In genomic region chr5:109740329-109740728, GRCh38 we compare ENCODE assay signal across 8 cellular contexts. TPM values are rescaled to one million over a fixed set of nuclear protein-coding genes. Genes with fewer than 3 reads are reported as not detected.
DNase-seq lines count a peak whose midpoint lies in the region; ATAC-seq and TF ChIP-seq lines count a peak whose summit lies in the region.

No MANE protein-coding gene starts in this region.

- H3K36me3 ChIP-seq in CD8-positive, alpha-beta T cell (ENCODE audit: insufficient read depth, low read length) = no peaks in the 10 kb centered on the region

- intact Hi-C loops in CD8-positive, alpha-beta T cell (cut with DNase I, micrococcal nuclease) = no loop called here

- no peaks in the 10 kb centered on the region for H3K9me3 Mint-ChIP-seq in CD8-positive, alpha-beta T cell

- peaks cover 70% of the 10 kb centered on the region for H3K36me3 Mint-ChIP-seq in CD8-positive, alpha-beta T cell

- no peak for ATAC-seq in CD8-positive, alpha-beta T cell
- ATAC-seq in GM19455 (IDR thresholded peaks at IDR 0.05; ENCODE audit: unreplicated experiment) (peak; percentile 82), HG03442 (IDR thresholded peaks at IDR 0.05; ENCODE audit: unreplicated experiment) (peak; percentile 95)

- peaks cover 17% of the 10 kb centered on the region for H3K4me1 ChIP-seq in CD8-positive, alpha-beta T cell (ENCODE audit: insufficient read depth, low read length)

- DNase-seq in CD8-positive, alpha-beta T cell = no peak
- DNase-seq in choroid plexus epithelial cell (ENCODE audit: low read depth) = peak; percentile 49
- peak; percentile 26 for DNase-seq in retinal pigment epithelial cell (ENCODE audit: low read depth)
- no peak for DNase-seq in NCI-H1105 (lab: John Stamatoyannopoulos, UW)
- no peak for DNase-seq in HuH-7.5 (ENCODE audit: low spot score)
- DNase-seq in activated CD8-positive, alpha-beta memory T cell treated with anti-CD3 and anti-CD28 coated beads, Interleukin-2, amount 50 U/mL, for 48 hours = no peak

- H3K4me3 ChIP-seq in CD8-positive, alpha-beta T cell (ENCODE audit: low read depth, low read length) = no peak overlapping the region
- H3K4me3 ChIP-seq in choroid plexus epithelial cell (ENCODE audit: low read depth, low read length) = no peak overlapping the region
- H3K4me3 ChIP-seq in retinal pigment epithelial cell (ENCODE audit: low read length) = no peak overlapping the region

- no peak overlapping the region for H3K27ac ChIP-seq in CD8-positive, alpha-beta T cell (ENCODE audit: low read depth, low read length)

- POLR2A ChIA-PET in CD8-positive, alpha-beta T cell (lab: Charles Lee) = no interaction called here

- TF ChIP-seq CTCF in CD8-positive, alpha-beta T cell (IDR thresholded peaks at IDR 0.05) = no peak
- TF ChIP-seq CTCF in choroid plexus epithelial cell (conservative IDR thresholded peaks at IDR 0.05; ENCODE audit: low read depth, low read length) (no peak), retinal pigment epithelial cell (conservative IDR thresholded peaks at IDR 0.05; ENCODE audit: low read depth, low read length) (no peak)

- no peaks in the 10 kb centered on the region for H3K27me3 Mint-ChIP-seq in CD8-positive, alpha-beta T cell (ENCODE audit: low read depth)

- H3K27me3 ChIP-seq in CD8-positive, alpha-beta T cell (ENCODE audit: insufficient read depth, low read length) = no peaks in the 10 kb centered on the region

- peak overlapping the region; percentile 65 for H3K27ac Mint-ChIP-seq in CD8-positive, alpha-beta T cell

- H3K4me3 Mint-ChIP-seq in CD8-positive, alpha-beta T cell = no peak overlapping the region

- no peaks in the 10 kb centered on the region for H3K9me3 ChIP-seq in CD8-positive, alpha-beta T cell (ENCODE audit: low read length)

- peaks cover 73% of the 10 kb centered on the region for H3K4me1 Mint-ChIP-seq in CD8-positive, alpha-beta T cell (ENCODE audit: low read depth)

- CTCF ChIA-PET in CD8-positive, alpha-beta T cell (lab: Charles Lee) = no interaction called here

RNA-seq across cellular contexts. Expression of gene MAN2A1, which starts 50.6 kb away (rescaled TPM):
- 10 to 100 TPM; 57.6 to 60.8 TPM for total RNA-seq in CD8-positive, alpha-beta T cell

Comparison
In these comparisons a context has a peak if more than half of its experiments do, and no peak if none do; other contexts are left out.
1. DNase-seq: peak in choroid plexus epithelial cell (single experiment) and retinal pigment epithelial cell (single experiment); none in CD8-positive, alpha-beta T cell (0 of 7), NCI-H1105 (single experiment), HuH-7.5 (single experiment) and activated CD8-positive, alpha-beta memory T cell treated with anti-CD3 and anti-CD28 coated beads, Interleukin-2, amount 50 U/mL, for 48 hours (single experiment).